8 cellular contexts compared by ENCODE assay signal in genomic region chr11:77821349-77821851, GRCh38. TPM values are rescaled to one million over a fixed set of nuclear protein-coding genes. Genes with fewer than 3 reads are reported as not detected.
DNase-seq lines count a peak whose midpoint lies in the region; ATAC-seq and TF ChIP-seq lines count a peak whose summit lies in the region.

No MANE protein-coding gene starts in this region.

- H3K27me3 ChIP-seq in GM06990 (replicated peaks; ENCODE audit: control insufficient read depth, insufficient read depth, low read length), result no peaks in the 10 kb centered on the region
- no peaks in the 10 kb centered on the region for H3K27me3 ChIP-seq in adrenal gland
- H3K27me3 ChIP-seq in right cardiac atrium (ENCODE audit: control insufficient read depth, insufficient read depth), result no peaks in the 10 kb centered on the region

- H3K4me1 ChIP-seq in adrenal gland (replicated peaks in 1 of 2) (peaks cover 18 to 61% of the 10 kb centered on the region in 2 donors), right cardiac atrium (ENCODE audit: control insufficient read depth, insufficient read depth, low read length) (no peaks in the 10 kb centered on the region)

- H3K9me3 ChIP-seq in adrenal gland (replicated peaks in 1 of 3), result no peaks in the 10 kb centered on the region
- no peaks in the 10 kb centered on the region for H3K9me3 ChIP-seq in right cardiac atrium (ENCODE audit: control insufficient read depth, low read length)

- TF ChIP-seq POLR2A in adrenal gland (IDR thresholded peaks at IDR 0.05), result no peak

- DNase-seq in GM06990 (ENCODE audit: extremely low read depth, insufficient read length), result peak; percentile 23
- DNase-seq in NCI-H526 treated with DMSO at 0.1 percent for 48 hours (lab: John Stamatoyannopoulos, UW), result peak; percentile 65
- peak; percentile 44 to 64 (median 51) for DNase-seq in adrenal gland
- DNase-seq in right cardiac atrium, result peak; percentile 33 to 67 (median 60)
- DNase-seq in putamen (ENCODE audit: low spot score), result peak; percentile 30

- TF ChIP-seq CTCF in GM06990 (IDR thresholded peaks at IDR 0.05; ENCODE audit: insufficient read depth, low read length, poor library complexity, severe bottlenecking) (no peak), adrenal gland (IDR thresholded peaks at IDR 0.05) (no peak)

- H3K36me3 ChIP-seq in GM06990 (ENCODE audit: control insufficient read depth, insufficient read depth, low read length) (no peaks in the 10 kb centered on the region), adrenal gland (replicated peaks in 1 of 2) (no peaks in the 10 kb centered on the region)

- WGBS in adrenal gland, 4 donors, result 0 to 1% (median 1%) methylated on average over 16 of the region's 16 CpGs
- under 1% methylated on average over 16 of the region's 16 CpGs for WGBS in right cardiac atrium

- ATAC-seq in right cardiac atrium (peak; percentile 0 to 4), GM19467 (IDR thresholded peaks at IDR 0.05; ENCODE audit: unreplicated experiment) (no peak), GM21576 (IDR thresholded peaks at IDR 0.05; ENCODE audit: unreplicated experiment) (no peak), HG03025 (IDR thresholded peaks at IDR 0.05; ENCODE audit: low FRiP score, unreplicated experiment) (no peak)

- H3K27ac ChIP-seq in adrenal gland (peak overlapping the region; percentile 24 to 95 (median 86)), right cardiac atrium (ENCODE audit: low read length) (peak overlapping the region; percentile 78)

- peak overlapping the region; percentile 99 for H3K4me3 ChIP-seq in GM06990 (replicated peaks; ENCODE audit: low read depth, low read length)
- peak overlapping the region; percentile 45 to 99 (median 76) for H3K4me3 ChIP-seq in adrenal gland
- peak overlapping the region; percentile 89 for H3K4me3 ChIP-seq in right cardiac atrium (ENCODE audit: low read length)

- intact Hi-C loops in adrenal gland (cut with DNase I) (loop anchor here in 1 of 2 donors (10.0 kb wide), 1 partner anchor 173 kb away; the partner anchor contains the start of gene INTS4), right cardiac atrium (cut with DNase I) (loop anchor here in 1 of 4 donors (10.0 kb wide), 1 partner anchor 173 kb away; the partner anchor contains the start of gene INTS4)

RNA-seq across cellular contexts. Expression of gene AAMDC, which starts 0.5 kb away (rescaled TPM):
- total RNA-seq in adrenal gland, result 100 to 1,000 TPM in 6 of 8 donors, 10 to 100 TPM in 2; 85.6 to 247 (median 126) TPM
- 100 to 1,000 TPM; 197 to 581 (median 270) TPM for polyA plus RNA-seq in adrenal gland
- 100 to 1,000 TPM in 1 of 4 donors, 10 to 100 TPM in 3; 67.4 to 114 (median 86.7) TPM for total RNA-seq in right cardiac atrium
- 237 TPM for polyA plus RNA-seq in right cardiac atrium

RNA-seq across cellular contexts. Expression of gene RSF1, which starts 0.9 kb away (rescaled TPM):
- total RNA-seq in adrenal gland (100 to 1,000 TPM in 2 of 8 donors, 10 to 100 TPM in 6; 39.6 to 108 (median 69.5) TPM), right cardiac atrium (10 to 100 TPM; 41.3 to 53.1 (median 46.2) TPM)
- polyA plus RNA-seq in adrenal gland (10 to 100 TPM; 12.7 to 82.9 (median 34.0) TPM), right cardiac atrium (11.0 TPM)

Comparison
In these comparisons a context has a peak if more than half of its experiments do, and no peak if none do; other contexts are left out.
1. ATAC-seq: peak in right cardiac atrium (2 of 2); none in GM19467 (single experiment), GM21576 (single experiment) and HG03025 (single experiment).
2. Peak in every context shown above with its lines, with median percentiles within 50 percentile points of each other: DNase-seq and H3K4me3 ChIP-seq.